ENCODE assay signal across 15 cellular contexts in the genomic region with DNA sequence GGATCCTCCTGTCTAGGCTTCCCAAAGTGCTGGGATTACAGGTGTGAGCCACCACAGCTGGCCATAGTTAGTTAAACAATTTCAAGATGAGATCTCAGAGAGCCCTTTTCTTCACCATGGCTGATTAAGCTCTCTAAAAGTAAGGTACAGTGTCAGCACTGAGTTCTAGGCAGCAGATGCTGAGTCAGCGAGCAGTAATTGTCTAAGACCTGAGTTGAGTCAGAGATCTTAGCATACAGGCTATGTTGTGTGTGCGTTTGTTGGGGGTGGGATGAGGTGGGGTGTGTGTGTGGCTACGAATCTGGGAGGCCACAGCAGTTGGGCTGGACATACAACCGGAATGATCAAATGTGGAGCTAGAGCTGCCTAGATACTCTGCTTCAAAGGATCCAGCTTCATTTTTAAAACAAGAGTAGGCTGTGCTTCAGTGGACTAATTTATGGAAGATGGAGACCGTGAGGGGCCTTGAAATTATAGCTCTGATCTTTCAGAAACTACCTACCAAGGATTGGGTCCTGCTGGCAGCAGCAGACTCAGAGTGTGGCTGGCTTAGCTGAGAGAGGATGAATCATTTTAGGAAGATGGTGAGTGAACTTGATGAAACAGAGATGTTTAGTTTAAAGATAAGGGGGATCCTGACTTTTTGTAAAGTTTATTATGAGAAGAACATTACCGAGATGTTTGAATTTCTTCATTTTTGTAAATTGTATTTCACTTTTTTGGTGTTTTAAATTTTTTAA. TPM values are rescaled to one million over a fixed set of nuclear protein-coding genes. Genes with fewer than 3 reads are reported as not detected.
DNase-seq lines count a peak whose midpoint lies in the region; ATAC-seq and TF ChIP-seq lines count a peak whose summit lies in the region.
"Had no signal": no experiment of that assay in that cellular context is flagged by ENCODE, and none has a peak within 500 bp of the region (broad histone marks: within the 10 kb centered on the region; RNA-seq: fewer than 3 reads in every experiment).

No MANE protein-coding gene starts in this region.

- in situ Hi-C loops in gastrocnemius medialis (cut with MboI; ENCODE audit: low sequenced_read_pairs in 4 of 4), result no loop called here

- H3K27ac ChIP-seq in gastrocnemius medialis, result no peak overlapping the region
- H3K27ac ChIP-seq: C4-2B, KMS-11, right atrium auricular region, vagina had no signal

- no peak for TF ChIP-seq POLR2A in gastrocnemius medialis (IDR thresholded peaks at IDR 0.05)

- peak overlapping the region; percentile 79 for H3K27ac Mint-ChIP-seq in stimulated activated effector memory CD8-positive, alpha-beta T cell treated with anti-CD3 and anti-CD28 coated beads, Interleukin-12 subunit alpha, Interleukin-12 subunit beta, amount 100 ng/mL, for 72 hours

- DNase-seq in stimulated activated CD4-positive, alpha-beta T cell treated with anti-CD3 and anti-CD28 coated beads, TNF-alpha, amount 100 ng/mL, for 48 hours (ENCODE audit: low read depth in 3 of 3), result peak in 2 of 3 donors; percentile 15 to 21
- no peak for DNase-seq in stimulated activated CD4-positive, alpha-beta T cell treated with anti-CD3 and anti-CD28 coated beads, Interleukin-2, amount 100 ng/mL, for 48 hours
- DNase-seq in RKO (ENCODE audit: low spot score) (peak; percentile 83), choroid plexus epithelial cell (ENCODE audit: low read depth) (peak; percentile 67), gastrocnemius medialis (no peak), NCI-H774 (lab: John Stamatoyannopoulos, UW) (no peak), SHP77 (lab: John Stamatoyannopoulos, UW) (no peak)
- peak in 1 of 2 donors; percentile 58 for DNase-seq in stimulated activated effector memory CD8-positive, alpha-beta T cell treated with anti-CD3 and anti-CD28 coated beads, Interleukin-12 subunit alpha, Interleukin-12 subunit beta, amount 100 ng/mL, for 72 hours (ENCODE audit: low spot score in 2 of 2)
- DNase-seq: dermis blood vessel endothelial cell, NCI-H2081 had no signal

- H3K4me1 ChIP-seq in gastrocnemius medialis, result no peaks in the 10 kb centered on the region
- H3K4me1 ChIP-seq: right atrium auricular region, vagina had no signal

- peak overlapping the region; percentile 24 for H3K4me3 Mint-ChIP-seq in stimulated activated effector memory CD8-positive, alpha-beta T cell treated with anti-CD3 and anti-CD28 coated beads, Interleukin-12 subunit alpha, Interleukin-12 subunit beta, amount 100 ng/mL, for 72 hours

- peaks cover 6% of the 10 kb centered on the region for H3K36me3 Mint-ChIP-seq in stimulated activated effector memory CD8-positive, alpha-beta T cell treated with anti-CD3 and anti-CD28 coated beads, Interleukin-12 subunit alpha, Interleukin-12 subunit beta, amount 100 ng/mL, for 72 hours

- no peaks in the 10 kb centered on the region for H3K27me3 ChIP-seq in gastrocnemius medialis
- H3K27me3 ChIP-seq: right atrium auricular region, vagina had no signal

- H3K9me3 Mint-ChIP-seq in stimulated activated effector memory CD8-positive, alpha-beta T cell treated with anti-CD3 and anti-CD28 coated beads, Interleukin-12 subunit alpha, Interleukin-12 subunit beta, amount 100 ng/mL, for 72 hours, result no peaks in the 10 kb centered on the region

- peak; percentile 92 for ATAC-seq in stimulated activated effector memory CD8-positive, alpha-beta T cell treated with anti-CD3 and anti-CD28 coated beads, Interleukin-12 subunit alpha, Interleukin-12 subunit beta, amount 100 ng/mL, for 72 hours
- ATAC-seq in gastrocnemius medialis, result no peak
- ATAC-seq: Panc1 had no signal

- no peak overlapping the region for H3K4me3 ChIP-seq in choroid plexus epithelial cell (ENCODE audit: low read depth, low read length)
- H3K4me3 ChIP-seq in gastrocnemius medialis, result no peak overlapping the region
- H3K4me3 ChIP-seq: right atrium auricular region, vagina had no signal

- peaks cover 32% of the 10 kb centered on the region for H3K4me1 Mint-ChIP-seq in stimulated activated effector memory CD8-positive, alpha-beta T cell treated with anti-CD3 and anti-CD28 coated beads, Interleukin-12 subunit alpha, Interleukin-12 subunit beta, amount 100 ng/mL, for 72 hours

- no peaks in the 10 kb centered on the region for H3K9me3 ChIP-seq in gastrocnemius medialis
- H3K9me3 ChIP-seq: right atrium auricular region, vagina had no signal

- H3K36me3 ChIP-seq in gastrocnemius medialis, result no peaks in the 10 kb centered on the region
- H3K36me3 ChIP-seq: right atrium auricular region, vagina had no signal

- intact Hi-C loops in gastrocnemius medialis (cut with DNase I; ENCODE audit: low total_unique reads), result no loop called here

- TF ChIP-seq CTCF in choroid plexus epithelial cell (conservative IDR thresholded peaks at IDR 0.05; ENCODE audit: low read depth, low read length) (no peak), gastrocnemius medialis (IDR thresholded peaks at IDR 0.05 in 4 of 5, conservative IDR thresholded peaks at IDR 0.05 in 1 of 5) (no peak)

RNA-seq across cellular contexts. Expression of a gene that starts 17.5 kb away (rescaled TPM):
- 10 to 100 TPM; 48.5 to 94.2 (median 58.7) TPM for total RNA-seq in gastrocnemius medialis

Comparison
In these comparisons a context has a peak if more than half of its experiments do, and no peak if none do; other contexts are left out.
1. DNase-seq: peak in stimulated activated CD4-positive, alpha-beta T cell treated with anti-CD3 and anti-CD28 coated beads, TNF-alpha, amount 100 ng/mL, for 48 hours (2 of 3), RKO (single experiment) and choroid plexus epithelial cell (single experiment); none in stimulated activated CD4-positive, alpha-beta T cell treated with anti-CD3 and anti-CD28 coated beads, Interleukin-2, amount 100 ng/mL, for 48 hours (0 of 2), gastrocnemius medialis (0 of 2), NCI-H774 (single experiment) and SHP77 (0 of 2).